In genomic region chr12:3152013-3152412, GRCh38 we compare ENCODE assay signal across 12 cellular contexts.
A peak's percentile ranks its signal among the peaks of the same experiment; 100 is the strongest.
DNase-seq lines count a peak whose midpoint lies in the region; ATAC-seq, FAIRE-seq and TF ChIP-seq lines count a peak whose summit lies in the region.
"Had no signal": no experiment of that assay in that cellular context is flagged by ENCODE, and none has a peak within 500 bp of the region (broad histone marks: within the 10 kb centered on the region; RNA-seq: fewer than 3 reads in every experiment).

No MANE protein-coding gene starts in this region.

- dilution Hi-C loops in mammary epithelial cell (cut with HindIII; ENCODE audit: low sequenced_read_pairs): no loop called here

- H3K9ac ChIP-seq in BLaER1 (no peak overlapping the region), H1 (replicated peaks in 1 of 4; ENCODE audit: extremely low read depth in 1 of 4, low read depth in 3 of 4, low read length in 3 of 4) (no peak overlapping the region), mammary epithelial cell (ENCODE audit: insufficient read depth, low read length) (no peak overlapping the region)

- H4K91ac ChIP-seq in H1 (replicated peaks; ENCODE audit: insufficient read length, low read length): peak overlapping the region; percentile 5

- H2AFZ ChIP-seq in H1 (ENCODE audit: low read length) (no peak overlapping the region), mammary epithelial cell (ENCODE audit: low read depth, low read length) (no peak overlapping the region)

- H3K4me3 ChIP-seq in BLaER1 (no peak overlapping the region), H1 (ENCODE audit: extremely low read depth in 1 of 4, insufficient read depth in 2 of 4, low read depth in 3 of 4, low read length in 4 of 4) (no peak overlapping the region), mammary epithelial cell (replicated peaks in 1 of 3; ENCODE audit: insufficient read depth in 1 of 3, low read depth in 2 of 3, low read length in 3 of 3) (no peak overlapping the region)
- H3K4me3 ChIP-seq: pancreas had no signal

- H3K56ac ChIP-seq in H1 (replicated peaks; ENCODE audit: insufficient read length, low read depth, low read length): no peak overlapping the region

- no peak for TF ChIP-seq EP300 in H1 (IDR thresholded peaks at IDR 0.05; ENCODE audit: borderline replicate concordance in 1 of 2, low read depth in 2 of 2, low read length in 2 of 2)

- BruUV-seq in mammary epithelial cell (replicated peaks; lab: Mats Ljungman, UMichigan): no TSS peak

- H3K36me3 ChIP-seq in BLaER1 (no peaks in the 10 kb centered on the region), H1 (ENCODE audit: control insufficient read depth in 2 of 4, insufficient read depth in 4 of 4, low read length in 3 of 4) (no peaks in the 10 kb centered on the region), mammary epithelial cell (ENCODE audit: insufficient read depth, low read length) (no peaks in the 10 kb centered on the region)
- H3K36me3 ChIP-seq: pancreas had no signal

- no peak; a peak in 1 of 4 replicates for TF ChIP-seq RAD21 in H1 (IDR thresholded peaks at IDR 0.05 in 1 of 2, conservative IDR thresholded peaks at IDR 0.05 in 1 of 2; ENCODE audit: low read depth in 2 of 2, low read length in 2 of 2)

- no peak overlapping the region for H4K8ac ChIP-seq in H1 (ENCODE audit: extremely low read depth, insufficient read depth, low read length)

- H3K27ac ChIP-seq in BLaER1 (no peak overlapping the region), H1 (ENCODE audit: low read depth, low read length) (no peak overlapping the region), mammary epithelial cell (ENCODE audit: insufficient read depth, low read depth, low read length) (no peak overlapping the region)

- DNase-seq in NCI-H1092 (lab: John Stamatoyannopoulos, UW) (peak; percentile 59), H1 (ENCODE audit: low read depth in 1 of 2, low spot score in 2 of 2) (no peak), HuH-7.5 (ENCODE audit: low spot score) (no peak), mammary epithelial cell (no peak), COLO829 (ENCODE audit: low spot score) (no peak)

- peaks cover 45% of the 10 kb centered on the region for H3K4me1 ChIP-seq in BLaER1
- H3K4me1 ChIP-seq in H1 (replicated peaks in 1 of 4; ENCODE audit: control insufficient read depth in 3 of 4, insufficient read depth in 4 of 4, low read length in 3 of 4): peaks cover 8 to 31% (median 27%) of the 10 kb centered on the region in 4 experiments
- H3K4me1 ChIP-seq in mammary epithelial cell (ENCODE audit: insufficient read depth, low read length): no peaks in the 10 kb centered on the region

- intact Hi-C loops in mammary epithelial cell (cut with micrococcal nuclease): no loop called here

- H2AK5ac ChIP-seq in H1 (ENCODE audit: low read depth, low read length): 0 out of 2 replicates have a peak overlapping the region, but pooled peaks have one; percentile 1

- peak; percentile 60 for FAIRE-seq in H1 (lab: Jason Lieb, UNC)
- FAIRE-seq: HepG2, pancreas had no signal

- H3K27me3 ChIP-seq in BLaER1 (no peaks in the 10 kb centered on the region), H1 (replicated peaks in 1 of 4; ENCODE audit: control insufficient read depth in 3 of 4, extremely low read depth in 1 of 4, insufficient read depth in 3 of 4, low read length in 3 of 4) (no peaks in the 10 kb centered on the region; a peak in 1 of 7 replicates), mammary epithelial cell (ENCODE audit: insufficient read depth, low read length) (no peaks in the 10 kb centered on the region)
- H3K27me3 ChIP-seq: pancreas had no signal

- H2BK12ac ChIP-seq in H1 (ENCODE audit: low read depth, low read length): 0 out of 2 replicates have a peak overlapping the region, but pooled peaks have one; percentile 52

- no peak overlapping the region for H3K14ac ChIP-seq in H1 (ENCODE audit: insufficient read length)

- 54% methylated on average over 4 of the region's 4 CpGs; no CpG with 5 or more reads in 1 of the 2 experiments for WGBS in H1 (ENCODE audit: extremely low coverage in 1 of 2, insufficient coverage in 1 of 2, insufficient read length in 1 of 2, insufficient replicate concordance in 2 of 2, low coverage in 1 of 2, low lambda C conversion rate in 2 of 2, missing lambda C conversion rate in 1 of 2), 2 experiments
- WGBS in mammary epithelial cell (ENCODE audit: low coverage, missing lambda C conversion rate): 91% methylated on average over 4 of the region's 4 CpGs

- no peak overlapping the region for H2BK20ac ChIP-seq in H1 (ENCODE audit: low read length)

- H3K9me3 ChIP-seq in BLaER1 (no peaks in the 10 kb centered on the region), H1 (ENCODE audit: insufficient read depth in 2 of 2, low read depth in 1 of 2, low read length in 1 of 2) (no peaks in the 10 kb centered on the region), mammary epithelial cell (replicated peaks; ENCODE audit: insufficient read depth, low read length) (no peaks in the 10 kb centered on the region)
- H3K9me3 ChIP-seq: pancreas had no signal

- H3K27ac Mint-ChIP-seq in nephron: peak overlapping the region; percentile 77 to 92 (median 88)
- H3K27ac Mint-ChIP-seq: B cell had no signal

- peaks cover 82% of the 10 kb centered on the region for H3K4me1 Mint-ChIP-seq in nephron
- H3K4me1 Mint-ChIP-seq: B cell had no signal

- TF ChIP-seq CTCF in H1 (IDR thresholded peaks at IDR 0.05; ENCODE audit: control extremely low read depth in 1 of 3, insufficient read depth in 1 of 3, low read depth in 1 of 3, low read length in 3 of 3) (no peak), nephron (IDR thresholded peaks at IDR 0.05; ENCODE audit: unreplicated experiment in 3 of 3) (no peak), mammary epithelial cell (conservative IDR thresholded peaks at IDR 0.05 in 1 of 2, IDR thresholded peaks at IDR 0.05 in 1 of 2; ENCODE audit: extremely low read depth in 1 of 2, insufficient read depth in 1 of 2, low read depth in 1 of 2, low read length in 2 of 2) (no peak)

- in situ Hi-C loops in mammary epithelial cell (cut with MboI; ENCODE audit: low sequenced_read_pairs in 2 of 2): no loop called here

- no peaks in the 10 kb centered on the region for H3K79me1 ChIP-seq in H1 (ENCODE audit: low read depth, low read length)

- no peak overlapping the region; the same call in 1 of the 2 replicates for H3K18ac ChIP-seq in H1 (ENCODE audit: extremely low read depth, low read length)

- H2BK15ac ChIP-seq in H1 (ENCODE audit: low read length): no peak overlapping the region

- H3K9me3 Mint-ChIP-seq in nephron: no peaks in the 10 kb centered on the region

- H3K4ac ChIP-seq in H1 (replicated peaks; ENCODE audit: insufficient read length, low read depth, low read length): no peak overlapping the region

- TF ChIP-seq POLR2A in H1 (IDR thresholded peaks at IDR 0.05; ENCODE audit: control extremely low read depth in 1 of 2, low read depth in 2 of 2, low read length in 2 of 2): no peak

- POLR2A ChIA-PET in H1 (lab: Charles Lee; ENCODE audit: partially characterized antibody): interaction anchor here (0.9 to 2.0 kb wide), 4 partner anchors 13 to 48 kb away, joined by 3 to 5 read pairs (median 3); no protein-coding TSS in a partner anchor

- H3K4me2 ChIP-seq in BLaER1 (peak overlapping the region; percentile 67), H1 (ENCODE audit: insufficient read depth in 1 of 2, low read depth in 2 of 2, low read length in 2 of 2) (peak overlapping the region; percentile 10 to 66; a peak in 3 of 4 replicates), mammary epithelial cell (ENCODE audit: insufficient read depth, low read depth, low read length) (no peak overlapping the region)

- peaks cover 44% of the 10 kb centered on the region for H4K20me1 ChIP-seq in BLaER1
- no peaks in the 10 kb centered on the region for H4K20me1 ChIP-seq in H1 (replicated peaks in 1 of 2; ENCODE audit: control insufficient read depth in 1 of 2, insufficient read depth in 2 of 2, low read length in 2 of 2)
- H4K20me1 ChIP-seq in mammary epithelial cell (ENCODE audit: insufficient read depth, low read length): no peaks in the 10 kb centered on the region

- no peak overlapping the region for H2BK120ac ChIP-seq in H1 (replicated peaks; ENCODE audit: low read depth, low read length)

- H3K36me3 Mint-ChIP-seq in nephron (ENCODE audit: low read depth): no peaks in the 10 kb centered on the region

- H3K27me3 Mint-ChIP-seq in nephron (ENCODE audit: low read depth): peaks cover 8% of the 10 kb centered on the region

- 0 out of 2 replicates have a peak, but pooled peaks cover 2% of the 10 kb centered on the region for H3K23me2 ChIP-seq in H1 (ENCODE audit: low read depth, low read length)

- H3K23ac ChIP-seq in H1 (ENCODE audit: insufficient read length): no peak overlapping the region

- no peak for ATAC-seq in GM21576 (IDR thresholded peaks at IDR 0.05; ENCODE audit: unreplicated experiment)
- ATAC-seq: HepG2, left lobe of liver had no signal

- CTCF ChIA-PET in H1 (lab: Charles Lee; ENCODE audit: partially characterized antibody) (interaction anchor here (0.7 to 16.6 kb wide), 10 partner anchors 10 to 127 kb away, joined by 3 to 300 read pairs (median 5); no protein-coding TSS in a partner anchor), mammary epithelial cell (lab: Charles Lee; ENCODE audit: low non-redundant PET) (no interaction called here)

- no peak overlapping the region for H4K5ac ChIP-seq in H1 (ENCODE audit: insufficient read length, low read depth, low read length)

- H3K79me2 ChIP-seq in H1 (ENCODE audit: control insufficient read depth in 1 of 2, insufficient read depth in 2 of 2, low read length in 2 of 2): no peaks in the 10 kb centered on the region
- peaks cover 19% of the 10 kb centered on the region for H3K79me2 ChIP-seq in mammary epithelial cell (ENCODE audit: insufficient read depth, low read length)

- no peak overlapping the region for H2BK5ac ChIP-seq in H1 (ENCODE audit: low read depth, low read length)

- peak overlapping the region in 2 of 3 experiments; percentile 53 to 71 for H3K4me3 Mint-ChIP-seq in nephron
- H3K4me3 Mint-ChIP-seq: B cell had no signal

TF ChIP-seq in H1, 55 proteins besides CTCF, POLR2A, EP300 and RAD21:
- TF ChIP-seq FOSL1 (IDR thresholded peaks at IDR 0.05; ENCODE audit: insufficient read depth, low read depth, low read length): no peak
- 0 out of 2 replicates have a peak, but pooled peaks have one; percentile 34 for TF ChIP-seq TEAD4 (IDR thresholded peaks at IDR 0.05; ENCODE audit: low read depth, low read length)
